1 cellular context compared by ENCODE assay signal in genomic region chr19:32881766-32882165, GRCh38.
TF ChIP-seq lines count a peak whose summit lies in the region.

No MANE protein-coding gene starts in this region.

TF ChIP-seq in H1, 55 proteins besides CTCF, POLR2A, EP300 and RAD21:
- TF ChIP-seq FOSL1 (IDR thresholded peaks at IDR 0.05; ENCODE audit: insufficient read depth, low read depth, low read length) (no peak), POU5F1 (IDR thresholded peaks at IDR 0.05; ENCODE audit: low read depth, low read length) (no peak), EGR1 (IDR thresholded peaks at IDR 0.05; ENCODE audit: borderline replicate concordance, low read depth, low read length) (no peak), SIN3A (conservative IDR thresholded peaks at IDR 0.05 in 1 of 2, IDR thresholded peaks at IDR 0.05 in 1 of 2; ENCODE audit: low read depth in 1 of 2, low read length in 2 of 2) (no peak), CEBPB (IDR thresholded peaks at IDR 0.05; ENCODE audit: low read depth, low read length) (no peak), RFX5 (IDR thresholded peaks at IDR 0.05; ENCODE audit: borderline replicate concordance, low read depth, low read length) (no peak), TEAD4 (IDR thresholded peaks at IDR 0.05; ENCODE audit: low read depth, low read length) (no peak), SUZ12 (IDR thresholded peaks at IDR 0.05; ENCODE audit: low read length) (no peak), MAFK (IDR thresholded peaks at IDR 0.05; ENCODE audit: low read depth, low read length) (no peak), BRCA1 (IDR thresholded peaks at IDR 0.05; ENCODE audit: low read depth, low read length) (no peak), SP4 (IDR thresholded peaks at IDR 0.05; ENCODE audit: low read length) (no peak), RNF2 (IDR thresholded peaks at IDR 0.05; ENCODE audit: borderline replicate concordance, low read depth, low read length, missing control alignments, poor library complexity, severe bottlenecking) (no peak), KDM5A (IDR thresholded peaks at IDR 0.05; ENCODE audit: low read length) (no peak), USF2 (IDR thresholded peaks at IDR 0.05; ENCODE audit: low read length) (no peak), GTF2F1 (IDR thresholded peaks at IDR 0.05; ENCODE audit: borderline replicate concordance, low read depth, low read length) (no peak), MAX (IDR thresholded peaks at IDR 0.05) (no peak), SAP30 (IDR thresholded peaks at IDR 0.05; ENCODE audit: insufficient read depth, insufficient replicate concordance, low read length) (no peak)
